25 cellular contexts compared by ENCODE assay signal in the genomic region with DNA sequence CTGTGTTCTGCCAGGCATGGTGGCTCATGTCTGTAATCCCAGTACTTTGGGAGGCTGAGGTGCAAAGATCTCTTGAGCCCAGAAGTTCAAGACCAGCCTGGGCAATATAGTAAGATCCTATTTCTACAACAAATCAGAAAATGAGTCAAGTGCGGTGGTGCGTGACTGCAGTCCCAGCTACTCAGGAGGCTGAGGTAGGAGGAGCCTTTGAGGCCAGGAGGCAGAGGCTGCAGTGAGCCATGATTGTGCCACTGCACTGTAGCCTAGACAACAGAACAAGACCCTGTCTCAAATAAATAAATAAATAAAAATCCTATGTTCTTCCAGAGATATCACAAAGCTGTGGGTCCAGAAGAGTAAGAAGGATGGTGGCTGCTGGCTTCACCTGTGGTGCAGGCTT. TPM values are rescaled to one million over a fixed set of nuclear protein-coding genes. Genes with fewer than 3 reads are reported as not detected.
DNase-seq lines count a peak whose midpoint lies in the region; FAIRE-seq and TF ChIP-seq lines count a peak whose summit lies in the region.
"Had no signal": no experiment of that assay in that cellular context is flagged by ENCODE, and none has a peak within 500 bp of the region (broad histone marks: within the 10 kb centered on the region; RNA-seq: fewer than 3 reads in every experiment).

No MANE protein-coding gene starts in this region.

- H3K27me3 ChIP-seq in mammary epithelial cell (ENCODE audit: insufficient read depth, low read length) = no peaks in the 10 kb centered on the region
- H3K27me3 ChIP-seq in breast epithelium = no peaks in the 10 kb centered on the region

- CTCF ChIA-PET in mammary epithelial cell (lab: Charles Lee; ENCODE audit: low non-redundant PET) = no interaction called here

- DNase-seq in mammary epithelial cell = no peak
- DNase-seq in breast epithelium (ENCODE audit: low spot score in 2 of 2) = no peak
- peak; percentile 58 for DNase-seq in RCC 7860 (ENCODE audit: low spot score)
- DNase-seq in epithelial cell of prostate (ENCODE audit: low read depth, low spot score) = no peak
- no peak for DNase-seq in T-helper 1 cell
- DNase-seq in HT-29 (ENCODE audit: low spot score) = no peak
- DNase-seq in putamen (ENCODE audit: low spot score) = no peak
- DNase-seq: 8988T, DMS153, DND-41, H9, NCI-H1092 treated with DMSO at 0.1 percent for 48 hours, NCI-H1436, NCI-H187, NCI-H2081 treated with DMSO at 0.1 percent for 48 hours, NCI-H2171, NCI-H226, NCI-H524, NCI-H748 treated with DMSO at 0.1 percent for 48 hours, RPMI8226, SIG-M5, SK-N-SH had no signal

- H3K36me3 ChIP-seq in mammary epithelial cell (ENCODE audit: insufficient read depth, low read length) (peaks cover 11% of the 10 kb centered on the region), breast epithelium (no peaks in the 10 kb centered on the region)

- H3K27ac ChIP-seq in mammary epithelial cell (ENCODE audit: insufficient read depth, low read depth, low read length) (peak overlapping the region; percentile 0), breast epithelium (no peak overlapping the region), epithelial cell of prostate (peak overlapping the region; percentile 95)
- H3K27ac ChIP-seq: HL-60 had no signal

- TF ChIP-seq CTCF in mammary epithelial cell (conservative IDR thresholded peaks at IDR 0.05 in 1 of 2, IDR thresholded peaks at IDR 0.05 in 1 of 2; ENCODE audit: extremely low read depth in 1 of 2, insufficient read depth in 1 of 2, low read depth in 1 of 2, low read length in 2 of 2) (no peak), breast epithelium (IDR thresholded peaks at IDR 0.05) (no peak)

- H3K9me3 ChIP-seq in mammary epithelial cell (replicated peaks; ENCODE audit: insufficient read depth, low read length) (no peaks in the 10 kb centered on the region), breast epithelium (no peaks in the 10 kb centered on the region)
- H3K9me3 ChIP-seq: SK-N-SH had no signal

- FAIRE-seq in RCC 7860 (lab: Jason Lieb, UNC) = no peak

- no TSS peak for BruUV-seq in mammary epithelial cell (replicated peaks; lab: Mats Ljungman, UMichigan)

- in situ Hi-C loops in mammary epithelial cell (cut with MboI; ENCODE audit: low sequenced_read_pairs in 2 of 2) = no loop called here

- H3K4me1 ChIP-seq in mammary epithelial cell (ENCODE audit: insufficient read depth, low read length) (peaks cover 23% of the 10 kb centered on the region), breast epithelium (no peaks in the 10 kb centered on the region)

- H3K79me2 ChIP-seq in mammary epithelial cell (ENCODE audit: insufficient read depth, low read length) = peaks cover 17% of the 10 kb centered on the region

- intact Hi-C loops in mammary epithelial cell (cut with micrococcal nuclease) (no loop called here), breast epithelium (cut with DNase I; ENCODE audit: low total_unique reads) (no loop called here)

- no peak for TF ChIP-seq POLR2A in breast epithelium (IDR thresholded peaks at IDR 0.05)

- no peak overlapping the region for H2AFZ ChIP-seq in mammary epithelial cell (ENCODE audit: low read depth, low read length)
- H2AFZ ChIP-seq: GM23338 had no signal

- dilution Hi-C loops in mammary epithelial cell (cut with HindIII; ENCODE audit: low sequenced_read_pairs) = no loop called here

- H3K4me2 ChIP-seq in mammary epithelial cell (ENCODE audit: insufficient read depth, low read depth, low read length) = no peak overlapping the region
- H3K4me2 ChIP-seq: GM23338, SK-N-SH had no signal

- WGBS in mammary epithelial cell (ENCODE audit: low coverage, missing lambda C conversion rate) = 100% methylated on average over 2 of the region's 2 CpGs

- H4K20me1 ChIP-seq in mammary epithelial cell (ENCODE audit: insufficient read depth, low read length) = no peaks in the 10 kb centered on the region

- H3K9ac ChIP-seq in mammary epithelial cell (ENCODE audit: insufficient read depth, low read length) = no peak overlapping the region
- H3K9ac ChIP-seq: SK-N-SH had no signal

- H3K4me3 ChIP-seq in mammary epithelial cell (replicated peaks in 1 of 3; ENCODE audit: insufficient read depth in 1 of 3, low read depth in 2 of 3, low read length in 3 of 3) (no peak overlapping the region), breast epithelium (no peak overlapping the region)
- H3K4me3 ChIP-seq: GM23338 had no signal

RNA-seq across cellular contexts. Expression of a gene that starts 22.1 kb away (rescaled TPM):
- total RNA-seq in mammary epithelial cell = 10 to 100 TPM in 1 of 2 donors, 1 to 10 TPM in 1; 2.8 to 91.5 TPM
- polyA plus RNA-seq in mammary epithelial cell = 371 TPM
- 543 TPM for polyA minus RNA-seq in mammary epithelial cell
- total RNA-seq in breast epithelium = 1 to 10 TPM in 2 of 3 donors, under 1 TPM in 1; 0.98 to 1.3 (median 1.0) TPM
- total RNA-seq in HT-29 (2014; rRNA removed; shearing (Covaris generic)) = 1.7 and 3.2 TPM in 2 replicates

RNA-seq across cellular contexts. Expression of a gene that starts 22.3 kb away (rescaled TPM):
- total RNA-seq in mammary epithelial cell = 10 to 100 TPM; 57.2 to 90.0 TPM
- polyA plus RNA-seq in mammary epithelial cell = 55.6 TPM
- 23.6 TPM for polyA minus RNA-seq in mammary epithelial cell
- total RNA-seq in breast epithelium = 100 to 1,000 TPM in 1 of 3 donors, 10 to 100 TPM in 2; 92.1 to 146 (median 94.1) TPM
- total RNA-seq in HT-29 (2014; rRNA removed; shearing (Covaris generic)) = 21.2 and 22.3 TPM in 2 replicates

RNA-seq across cellular contexts. Expression of a gene that starts 50.2 kb away (rescaled TPM):
- total RNA-seq in mammary epithelial cell = 100 to 1,000 TPM; 181 to 238 TPM
- 320 TPM for polyA plus RNA-seq in mammary epithelial cell
- 162 TPM for polyA minus RNA-seq in mammary epithelial cell
- total RNA-seq in breast epithelium = 100 to 1,000 TPM; 127 to 145 (median 138) TPM
- total RNA-seq in HT-29 (2014; rRNA removed; shearing (Covaris generic)) = 269 and 276 TPM in 2 replicates

RNA-seq across cellular contexts. Expression of a gene that starts 58.6 kb away (rescaled TPM):
- total RNA-seq in mammary epithelial cell = under 1 TPM in 1 of 2 donors, not detected in 1; 0.49 TPM
- polyA plus RNA-seq in mammary epithelial cell = 0.28 TPM
- polyA minus RNA-seq in mammary epithelial cell = not detected
- total RNA-seq in breast epithelium = under 1 TPM; 0.16 to 0.33 (median 0.29) TPM
- not detected in 2 replicates for total RNA-seq in HT-29 (2014; rRNA removed; shearing (Covaris generic))
- polyA plus RNA-seq: BJ, SK-N-SH had no signal

Comparison
In these comparisons a context has a peak if more than half of its experiments do, and no peak if none do; other contexts are left out.
1. H3K27ac ChIP-seq: peak in mammary epithelial cell (single experiment) and epithelial cell of prostate (single experiment); none in breast epithelium (0 of 2).